8 cellular contexts compared by ENCODE assay signal in the genomic region with DNA sequence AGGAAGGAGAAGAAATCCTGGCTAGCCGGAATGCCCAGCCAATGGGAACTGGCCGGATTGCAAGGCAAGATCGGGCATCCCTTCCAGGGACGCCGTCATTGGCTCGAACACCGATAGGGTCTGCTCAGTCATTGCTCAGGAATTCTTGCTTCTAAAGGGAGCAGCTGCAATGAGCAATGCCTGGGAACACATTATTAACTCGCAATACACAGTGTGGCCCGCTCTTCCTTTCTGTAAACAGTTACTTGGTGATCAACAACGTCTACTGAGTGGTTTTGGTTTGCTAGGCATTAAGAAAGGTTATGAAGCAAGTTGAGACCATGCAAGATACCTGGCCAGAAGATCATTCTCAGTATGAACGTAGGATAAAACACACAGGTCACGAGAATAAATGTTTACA.
DNase-seq lines count a peak whose midpoint lies in the region; ATAC-seq, FAIRE-seq and TF ChIP-seq lines count a peak whose summit lies in the region.

No MANE protein-coding gene starts in this region.

- no peak overlapping the region for H3K4me3 Mint-ChIP-seq in endothelial cell (ENCODE audit: unreplicated experiment)

- H3K36me3 Mint-ChIP-seq in endothelial cell (ENCODE audit: low read depth, unreplicated experiment) = no peaks in the 10 kb centered on the region

- no peaks in the 10 kb centered on the region for H4K20me1 ChIP-seq in osteoblast (ENCODE audit: insufficient read depth, low read length)

- H3K4me1 ChIP-seq in osteoblast (ENCODE audit: insufficient read depth, low read length) (peaks cover 24% of the 10 kb centered on the region), thyroid gland (peaks cover 23 to 30% of the 10 kb centered on the region in 2 donors)

- no peaks in the 10 kb centered on the region for H3K9me3 Mint-ChIP-seq in endothelial cell (ENCODE audit: unreplicated experiment)

- FAIRE-seq in GM12891 (lab: Jason Lieb, UNC) = no peak

- H3K4me2 ChIP-seq in osteoblast (ENCODE audit: insufficient read depth, low read length) = peak overlapping the region; percentile 57

- H3K4me1 Mint-ChIP-seq in endothelial cell (ENCODE audit: unreplicated experiment) = peaks cover 30% of the 10 kb centered on the region

- TF ChIP-seq CTCF in endothelial cell (IDR thresholded peaks at IDR 0.05; ENCODE audit: unreplicated experiment) (no peak), osteoblast (IDR thresholded peaks at IDR 0.05; ENCODE audit: extremely low read depth, low read depth, low read length) (no peak), thyroid gland (IDR thresholded peaks at IDR 0.05) (no peak)

- no peak for TF ChIP-seq POLR2A in thyroid gland (IDR thresholded peaks at IDR 0.05)
- TF ChIP-seq POLR2A in GM12891 (IDR thresholded peaks at IDR 0.05; ENCODE audit: low read depth, low read length) = no peak

- no peaks in the 10 kb centered on the region for H3K27me3 ChIP-seq in osteoblast (ENCODE audit: insufficient read depth, low read length)
- no peaks in the 10 kb centered on the region for H3K27me3 ChIP-seq in thyroid gland

- H3K27me3 Mint-ChIP-seq in endothelial cell (ENCODE audit: unreplicated experiment) = peaks cover 1% of the 10 kb centered on the region

- H3K9me3 ChIP-seq in osteoblast (ENCODE audit: low read depth, low read length) (no peaks in the 10 kb centered on the region), thyroid gland (no peaks in the 10 kb centered on the region)

- H3K27ac ChIP-seq in osteoblast (ENCODE audit: low read depth, low read length) = peak overlapping the region; percentile 89
- no peak overlapping the region for H3K27ac ChIP-seq in thyroid gland

- H3K4me3 ChIP-seq in osteoblast (ENCODE audit: insufficient read depth, low read length) = peak overlapping the region; percentile 18
- H3K4me3 ChIP-seq in thyroid gland (replicated peaks in 1 of 3) = no peak overlapping the region

- H3K27ac Mint-ChIP-seq in endothelial cell (ENCODE audit: unreplicated experiment) = peak overlapping the region; percentile 24

- peak; percentile 99 for DNase-seq in M059J (ENCODE audit: low read depth)
- DNase-seq in endothelial cell (ENCODE audit: low spot score) = no peak
- peak; percentile 85 for DNase-seq in osteoblast (ENCODE audit: insufficient read length, low spot score, missing footprints)
- DNase-seq in thyroid gland = no peak
- DNase-seq in GM12891 (ENCODE audit: insufficient read length, low spot score) = no peak

- 79 to 88% methylated on average over 12 of the region's 12 CpGs for WGBS in thyroid gland, 2 donors

- peak; percentile 23 for ATAC-seq in GM18909 (IDR thresholded peaks at IDR 0.05; ENCODE audit: poor library complexity, unreplicated experiment)
- no peak for ATAC-seq in GM18907 (IDR thresholded peaks at IDR 0.05; ENCODE audit: unreplicated experiment)
- ATAC-seq in HG02763 (IDR thresholded peaks at IDR 0.05; ENCODE audit: unreplicated experiment) = no peak

- H3K36me3 ChIP-seq in osteoblast (ENCODE audit: insufficient read depth, low read length) (no peaks in the 10 kb centered on the region), thyroid gland (no peaks in the 10 kb centered on the region)

- no peaks in the 10 kb centered on the region for H3K79me2 ChIP-seq in osteoblast (ENCODE audit: insufficient read depth, low read length)

- H2AFZ ChIP-seq in osteoblast (ENCODE audit: low read length) = peak overlapping the region; percentile 69

- intact Hi-C loops in thyroid gland (cut with DNase I) = loop anchor here (10.0 kb wide), 1 partner anchor 165 kb away; a partner anchor contains a TSS

TF ChIP-seq in GM12891, 5 proteins besides CTCF, POLR2A, EP300 and RAD21:
- no peak for TF ChIP-seq SPI1 (IDR thresholded peaks at IDR 0.05; ENCODE audit: low read depth, low read length)
- no peak for TF ChIP-seq PAX5 (IDR thresholded peaks at IDR 0.05; ENCODE audit: insufficient read depth, low read length, severe bottlenecking)
- TF ChIP-seq TAF1 (IDR thresholded peaks at IDR 0.05; ENCODE audit: low read depth, low read length) = no peak
- TF ChIP-seq POU2F2 (IDR thresholded peaks at IDR 0.05; ENCODE audit: low read depth, low read length) = no peak
- TF ChIP-seq POLR2AphosphoS5 (IDR thresholded peaks at IDR 0.05; ENCODE audit: low read depth, low read length) = no peak
TF ChIP-seq in GM12891: peak in this region for 0.

Comparison
In these comparisons a context has a peak if more than half of its experiments do, and no peak if none do; other contexts are left out.
1. DNase-seq: peak in M059J (single experiment) and osteoblast (single experiment); none in endothelial cell (single experiment), thyroid gland (0 of 2) and GM12891 (single experiment).